Comparison of ENCODE assay signal across 1 cellular context in the genomic region with DNA sequence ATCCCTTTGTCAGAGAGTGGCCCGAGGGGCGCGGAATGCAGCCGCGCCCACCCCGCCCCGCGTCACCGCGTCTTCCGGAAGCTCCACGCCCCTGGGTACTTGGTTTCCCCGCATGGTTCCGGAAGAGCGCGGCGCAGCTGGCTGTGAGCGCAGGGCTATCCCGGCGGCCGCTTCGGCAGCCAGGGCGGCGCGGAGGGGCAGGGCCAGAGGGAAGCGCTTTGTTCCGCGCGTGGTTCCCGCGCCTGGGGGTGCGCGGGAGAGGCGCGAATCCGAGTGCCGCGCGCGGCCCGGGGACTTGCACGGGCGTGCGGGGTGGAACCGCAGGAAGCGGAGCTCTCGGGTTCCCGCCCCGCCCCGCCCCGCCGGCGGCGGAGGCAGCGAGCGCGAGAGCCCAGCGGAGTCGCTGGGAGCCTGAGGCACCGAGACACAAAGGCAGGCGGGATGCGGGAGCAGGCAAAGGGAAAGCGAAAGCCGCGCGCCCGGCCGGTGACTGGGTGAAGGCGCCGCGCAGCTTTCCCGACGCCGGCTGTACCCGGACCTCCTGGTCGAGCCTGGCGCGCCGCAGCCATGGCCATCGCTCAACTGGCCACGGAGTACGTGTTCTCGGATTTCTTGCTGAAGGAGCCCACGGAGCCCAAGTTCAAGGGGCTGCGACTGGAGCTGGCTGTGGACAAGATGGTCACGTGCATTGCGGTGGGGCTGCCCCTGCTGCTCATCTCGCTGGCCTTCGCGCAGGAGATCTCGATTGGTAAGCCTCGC.
TF ChIP-seq lines count a peak whose summit lies in the region.

A gene with protein sequence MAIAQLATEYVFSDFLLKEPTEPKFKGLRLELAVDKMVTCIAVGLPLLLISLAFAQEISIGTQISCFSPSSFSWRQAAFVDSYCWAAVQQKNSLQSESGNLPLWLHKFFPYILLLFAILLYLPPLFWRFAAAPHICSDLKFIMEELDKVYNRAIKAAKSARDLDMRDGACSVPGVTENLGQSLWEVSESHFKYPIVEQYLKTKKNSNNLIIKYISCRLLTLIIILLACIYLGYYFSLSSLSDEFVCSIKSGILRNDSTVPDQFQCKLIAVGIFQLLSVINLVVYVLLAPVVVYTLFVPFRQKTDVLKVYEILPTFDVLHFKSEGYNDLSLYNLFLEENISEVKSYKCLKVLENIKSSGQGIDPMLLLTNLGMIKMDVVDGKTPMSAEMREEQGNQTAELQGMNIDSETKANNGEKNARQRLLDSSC (plus strand): TSS at position 96 of the 759 bp plus-strand sequence. CDS start 472 bp downstream, at position 568.

TF ChIP-seq in GM12878, 131 proteins besides CTCF, POLR2A, EP300 and RAD21 (continued from another document and continues in another):
- TF ChIP-seq, protein P1, sequence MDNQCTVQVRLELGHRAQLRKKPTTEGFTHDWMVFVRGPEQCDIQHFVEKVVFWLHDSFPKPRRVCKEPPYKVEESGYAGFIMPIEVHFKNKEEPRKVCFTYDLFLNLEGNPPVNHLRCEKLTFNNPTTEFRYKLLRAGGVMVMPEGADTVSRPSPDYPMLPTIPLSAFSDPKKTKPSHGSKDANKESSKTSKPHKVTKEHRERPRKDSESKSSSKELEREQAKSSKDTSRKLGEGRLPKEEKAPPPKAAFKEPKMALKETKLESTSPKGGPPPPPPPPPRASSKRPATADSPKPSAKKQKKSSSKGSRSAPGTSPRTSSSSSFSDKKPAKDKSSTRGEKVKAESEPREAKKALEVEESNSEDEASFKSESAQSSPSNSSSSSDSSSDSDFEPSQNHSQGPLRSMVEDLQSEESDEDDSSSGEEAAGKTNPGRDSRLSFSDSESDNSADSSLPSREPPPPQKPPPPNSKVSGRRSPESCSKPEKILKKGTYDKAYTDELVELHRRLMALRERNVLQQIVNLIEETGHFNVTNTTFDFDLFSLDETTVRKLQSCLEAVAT (IDR thresholded peaks at IDR 0.05): peak; percentile 96
- peak; percentile 48; the same call in 1 of the 2 replicates for TF ChIP-seq ZNF687 (IDR thresholded peaks at IDR 0.05)
- no peak for TF ChIP-seq ZNF592 (IDR thresholded peaks at IDR 0.05)
- no peak; the same call in none of the 2 replicates for TF ChIP-seq SIN3A (IDR thresholded peaks at IDR 0.05; ENCODE audit: low read depth, low read length)
- no peak for TF ChIP-seq ATF7 (IDR thresholded peaks at IDR 0.05; ENCODE audit: low read depth)
- no peak for TF ChIP-seq FOXK2 (IDR thresholded peaks at IDR 0.05)
- TF ChIP-seq BCL3 (IDR thresholded peaks at IDR 0.05; ENCODE audit: borderline replicate concordance, insufficient read depth, low read depth, low read length, poor library complexity, severe bottlenecking): no peak
- peak; percentile 30; the same call in 1 of the 2 replicates for TF ChIP-seq BRCA1 (IDR thresholded peaks at IDR 0.05; ENCODE audit: low read depth, low read length)
- TF ChIP-seq MXI1 (IDR thresholded peaks at IDR 0.05; ENCODE audit: low read depth, low read length): peak; percentile 73; the same call in 1 of the 2 replicates
- TF ChIP-seq, protein P2, sequence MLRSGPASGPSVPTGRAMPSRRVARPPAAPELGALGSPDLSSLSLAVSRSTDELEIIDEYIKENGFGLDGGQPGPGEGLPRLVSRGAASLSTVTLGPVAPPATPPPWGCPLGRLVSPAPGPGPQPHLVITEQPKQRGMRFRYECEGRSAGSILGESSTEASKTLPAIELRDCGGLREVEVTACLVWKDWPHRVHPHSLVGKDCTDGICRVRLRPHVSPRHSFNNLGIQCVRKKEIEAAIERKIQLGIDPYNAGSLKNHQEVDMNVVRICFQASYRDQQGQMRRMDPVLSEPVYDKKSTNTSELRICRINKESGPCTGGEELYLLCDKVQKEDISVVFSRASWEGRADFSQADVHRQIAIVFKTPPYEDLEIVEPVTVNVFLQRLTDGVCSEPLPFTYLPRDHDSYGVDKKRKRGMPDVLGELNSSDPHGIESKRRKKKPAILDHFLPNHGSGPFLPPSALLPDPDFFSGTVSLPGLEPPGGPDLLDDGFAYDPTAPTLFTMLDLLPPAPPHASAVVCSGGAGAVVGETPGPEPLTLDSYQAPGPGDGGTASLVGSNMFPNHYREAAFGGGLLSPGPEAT (IDR thresholded peaks at IDR 0.05; ENCODE audit: low read depth): peak; percentile 11
- TF ChIP-seq ZNF274 (IDR thresholded peaks at IDR 0.05; ENCODE audit: insufficient read depth, insufficient read length): no peak
- TF ChIP-seq EGR1 (IDR thresholded peaks at IDR 0.05; ENCODE audit: borderline replicate concordance in 1 of 2, low read depth in 2 of 2, low read length in 2 of 2): peak in 1 of 2 experiments; percentile 28; a peak in 1 of 3 replicates
- no peak for TF ChIP-seq RFX5 (IDR thresholded peaks at IDR 0.05; ENCODE audit: low read depth, low read length)
- 0 out of 2 replicates have a peak, but pooled peaks have one; percentile 13 for TF ChIP-seq HCFC1 (IDR thresholded peaks at IDR 0.05; ENCODE audit: low read length)
- no peak for TF ChIP-seq ZNF217 (IDR thresholded peaks at IDR 0.05)
- TF ChIP-seq EED (IDR thresholded peaks at IDR 0.05; ENCODE audit: low read depth): no peak
- TF ChIP-seq, protein P3, sequence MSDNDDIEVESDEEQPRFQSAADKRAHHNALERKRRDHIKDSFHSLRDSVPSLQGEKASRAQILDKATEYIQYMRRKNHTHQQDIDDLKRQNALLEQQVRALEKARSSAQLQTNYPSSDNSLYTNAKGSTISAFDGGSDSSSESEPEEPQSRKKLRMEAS (IDR thresholded peaks at IDR 0.05; ENCODE audit: low read depth, low read length): peak; percentile 51; the same call in 1 of the 2 replicates
- TF ChIP-seq, protein P4, sequence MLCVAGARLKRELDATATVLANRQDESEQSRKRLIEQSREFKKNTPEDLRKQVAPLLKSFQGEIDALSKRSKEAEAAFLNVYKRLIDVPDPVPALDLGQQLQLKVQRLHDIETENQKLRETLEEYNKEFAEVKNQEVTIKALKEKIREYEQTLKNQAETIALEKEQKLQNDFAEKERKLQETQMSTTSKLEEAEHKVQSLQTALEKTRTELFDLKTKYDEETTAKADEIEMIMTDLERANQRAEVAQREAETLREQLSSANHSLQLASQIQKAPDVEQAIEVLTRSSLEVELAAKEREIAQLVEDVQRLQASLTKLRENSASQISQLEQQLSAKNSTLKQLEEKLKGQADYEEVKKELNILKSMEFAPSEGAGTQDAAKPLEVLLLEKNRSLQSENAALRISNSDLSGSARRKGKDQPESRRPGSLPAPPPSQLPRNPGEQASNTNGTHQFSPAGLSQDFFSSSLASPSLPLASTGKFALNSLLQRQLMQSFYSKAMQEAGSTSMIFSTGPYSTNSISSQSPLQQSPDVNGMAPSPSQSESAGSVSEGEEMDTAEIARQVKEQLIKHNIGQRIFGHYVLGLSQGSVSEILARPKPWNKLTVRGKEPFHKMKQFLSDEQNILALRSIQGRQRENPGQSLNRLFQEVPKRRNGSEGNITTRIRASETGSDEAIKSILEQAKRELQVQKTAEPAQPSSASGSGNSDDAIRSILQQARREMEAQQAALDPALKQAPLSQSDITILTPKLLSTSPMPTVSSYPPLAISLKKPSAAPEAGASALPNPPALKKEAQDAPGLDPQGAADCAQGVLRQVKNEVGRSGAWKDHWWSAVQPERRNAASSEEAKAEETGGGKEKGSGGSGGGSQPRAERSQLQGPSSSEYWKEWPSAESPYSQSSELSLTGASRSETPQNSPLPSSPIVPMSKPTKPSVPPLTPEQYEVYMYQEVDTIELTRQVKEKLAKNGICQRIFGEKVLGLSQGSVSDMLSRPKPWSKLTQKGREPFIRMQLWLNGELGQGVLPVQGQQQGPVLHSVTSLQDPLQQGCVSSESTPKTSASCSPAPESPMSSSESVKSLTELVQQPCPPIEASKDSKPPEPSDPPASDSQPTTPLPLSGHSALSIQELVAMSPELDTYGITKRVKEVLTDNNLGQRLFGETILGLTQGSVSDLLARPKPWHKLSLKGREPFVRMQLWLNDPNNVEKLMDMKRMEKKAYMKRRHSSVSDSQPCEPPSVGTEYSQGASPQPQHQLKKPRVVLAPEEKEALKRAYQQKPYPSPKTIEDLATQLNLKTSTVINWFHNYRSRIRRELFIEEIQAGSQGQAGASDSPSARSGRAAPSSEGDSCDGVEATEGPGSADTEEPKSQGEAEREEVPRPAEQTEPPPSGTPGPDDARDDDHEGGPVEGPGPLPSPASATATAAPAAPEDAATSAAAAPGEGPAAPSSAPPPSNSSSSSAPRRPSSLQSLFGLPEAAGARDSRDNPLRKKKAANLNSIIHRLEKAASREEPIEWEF (IDR thresholded peaks at IDR 0.05; ENCODE audit: insufficient replicate concordance, low read depth, low read length): no peak
- TF ChIP-seq SMARCA5 (IDR thresholded peaks at IDR 0.05): 0 out of 2 replicates have a peak, but pooled peaks have one; percentile 72
- TF ChIP-seq SP1 (IDR thresholded peaks at IDR 0.05; ENCODE audit: low read depth, low read length): peak; percentile 22
- TF ChIP-seq CREB1 (IDR thresholded peaks at IDR 0.05; ENCODE audit: low read depth): peak; percentile 78
- peak; percentile 52 for TF ChIP-seq E4F1 (IDR thresholded peaks at IDR 0.05; ENCODE audit: borderline replicate concordance, partially characterized antibody)
